Comparison of ENCODE assay signal across 16 cellular contexts in genomic region chr7:2007526-2007925, GRCh38.
DNase-seq lines count a peak whose midpoint lies in the region; ATAC-seq, FAIRE-seq and TF ChIP-seq lines count a peak whose summit lies in the region.
"Had no signal": no experiment of that assay in that cellular context is flagged by ENCODE, and none has a peak within 500 bp of the region (broad histone marks: within the 10 kb centered on the region; RNA-seq: fewer than 3 reads in every experiment).

No MANE protein-coding gene starts in this region.

- ATAC-seq in naive B cell (ENCODE audit: low read depth in 2 of 2) = no peak

- H3K27me3 ChIP-seq in BLaER1 = peaks cover 15% of the 10 kb centered on the region

- peaks cover 100% of the 10 kb centered on the region for H4K20me1 ChIP-seq in BLaER1

- peaks cover 23 to 44% (median 29%) of the 10 kb centered on the region in 3 donors for H3K4me1 Mint-ChIP-seq in naive B cell

- H3K27me3 Mint-ChIP-seq in naive B cell = no peaks in the 10 kb centered on the region

- H3K4me3 ChIP-seq in BLaER1 (no peak overlapping the region), coronary artery (no peak overlapping the region)
- H3K4me3 ChIP-seq: PC-9 had no signal

- no peaks in the 10 kb centered on the region for H3K9me3 ChIP-seq in BLaER1

- peaks cover 0 to 1% of the 10 kb centered on the region in 2 donors for H3K36me3 Mint-ChIP-seq in naive B cell

- no peak for FAIRE-seq in GM19239 (lab: Jason Lieb, UNC)
- FAIRE-seq: H54 had no signal

- TF ChIP-seq CTCF in coronary artery (IDR thresholded peaks at IDR 0.05) = no peak

- H3K4me1 ChIP-seq in BLaER1 = peaks cover 100% of the 10 kb centered on the region

- no peak overlapping the region for H3K9ac ChIP-seq in BLaER1

- no peak overlapping the region for H3K27ac ChIP-seq in BLaER1
- no peak overlapping the region for H3K27ac ChIP-seq in coronary artery
- H3K27ac ChIP-seq: PC-9 had no signal

- peak overlapping the region in 5 of 6 donors; percentile 37 to 86 (median 56) for H3K27ac Mint-ChIP-seq in naive B cell

- DNase-seq in activated T-cell treated with anti-CD3 and anti-CD28 coated beads, Interleukin-2, amount 50 U/mL, for 1 hour = peak; percentile 6
- DNase-seq in activated T-cell treated with anti-CD3 and anti-CD28 coated beads for 4 hours (no peak), coronary artery (ENCODE audit: low spot score) (peak; percentile 50), naive B cell (no peak), GM19239 (ENCODE audit: insufficient read length, low spot score) (no peak), SW480 (ENCODE audit: low spot score) (no peak)
- DNase-seq in activated CD4-positive, CD25-positive, alpha-beta regulatory T cell (lab: John Stamatoyannopoulos, UW) = no peak
- DNase-seq: 8988T, C1 segment of cervical spinal cord, DMS153, KG1, NCI-H1048, NCI-H69, PC-9 had no signal

- peaks cover 30% of the 10 kb centered on the region for H3K36me3 ChIP-seq in BLaER1

- H3K9me3 Mint-ChIP-seq in naive B cell = no peaks in the 10 kb centered on the region

- H3K4me2 ChIP-seq in BLaER1 = peak overlapping the region; percentile 91
- H3K4me2 ChIP-seq: PC-9 had no signal

- H3K4me3 Mint-ChIP-seq in naive B cell = no peak overlapping the region

Comparison
In these comparisons a context has a peak if more than half of its experiments do, and no peak if none do; other contexts are left out.
1. DNase-seq: peak in activated T-cell treated with anti-CD3 and anti-CD28 coated beads, Interleukin-2, amount 50 U/mL, for 1 hour (single experiment) and coronary artery (single experiment); none in activated T-cell treated with anti-CD3 and anti-CD28 coated beads for 4 hours (single experiment), naive B cell (single experiment), GM19239 (single experiment), activated CD4-positive, CD25-positive, alpha-beta regulatory T cell (0 of 4) and SW480 (single experiment).